In the genomic region with DNA sequence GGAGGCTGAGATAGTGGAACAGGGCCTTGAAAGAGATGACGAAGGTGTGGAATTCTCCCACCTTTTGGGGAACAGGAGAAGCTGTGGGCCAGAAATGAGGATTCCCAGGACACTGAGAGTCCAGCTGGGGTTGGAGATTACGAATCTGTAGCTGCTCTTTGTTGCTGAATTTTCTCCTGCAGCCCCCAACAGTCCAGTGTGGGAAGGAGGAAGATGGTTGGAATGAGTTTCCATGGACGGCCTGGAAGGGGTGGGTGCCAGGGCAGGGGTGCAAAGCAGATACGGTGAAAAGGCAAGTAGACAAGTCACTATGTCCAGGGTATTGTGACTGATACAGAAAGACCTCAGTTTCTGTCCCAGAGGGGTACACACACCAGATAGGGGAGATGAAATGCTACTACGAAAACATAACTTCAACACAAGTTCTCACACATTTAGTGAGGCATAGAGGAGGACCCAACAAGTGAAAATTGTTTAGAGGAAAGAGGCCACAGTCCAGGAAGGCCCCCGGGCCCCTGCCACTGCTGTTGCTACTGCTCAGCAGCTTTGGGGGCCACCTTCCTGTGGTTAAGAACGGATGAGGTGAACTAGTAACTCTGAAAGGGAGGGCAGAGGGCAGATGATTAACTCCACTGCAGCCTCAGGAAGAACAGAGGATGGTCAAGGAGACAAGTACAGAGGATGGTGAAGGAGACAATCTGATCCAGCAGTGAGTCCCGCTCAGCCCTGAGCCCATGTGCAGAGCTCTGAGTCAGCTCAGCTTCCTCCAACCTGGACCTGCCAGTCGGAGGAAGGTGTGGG, we compare ENCODE assay signal across 13 cellular contexts. TPM values are rescaled to one million over a fixed set of nuclear protein-coding genes. Genes with fewer than 3 reads are reported as not detected.
DNase-seq lines count a peak whose midpoint lies in the region; ATAC-seq and TF ChIP-seq lines count a peak whose summit lies in the region.
"Had no signal": no experiment of that assay in that cellular context is flagged by ENCODE, and none has a peak within 500 bp of the region (broad histone marks: within the 10 kb centered on the region; RNA-seq: fewer than 3 reads in every experiment).

No MANE protein-coding gene starts in this region.

- H3K4me3 Mint-ChIP-seq in osteocyte (ENCODE audit: unreplicated experiment) = no peak overlapping the region

- no peaks in the 10 kb centered on the region for H3K4me1 Mint-ChIP-seq in osteocyte (ENCODE audit: unreplicated experiment)

- H3K9me3 Mint-ChIP-seq in osteocyte (ENCODE audit: unreplicated experiment) = no peaks in the 10 kb centered on the region

- ATAC-seq in GM18909 (IDR thresholded peaks at IDR 0.05; ENCODE audit: poor library complexity, unreplicated experiment) (peak; percentile 89), GM21786 (IDR thresholded peaks at IDR 0.05; ENCODE audit: unreplicated experiment) (peak; percentile 88)

- DNase-seq in HT1080 (ENCODE audit: low read depth) (peak; percentile 27), osteocyte (ENCODE audit: extremely low spot score, unreplicated experiment) (peak; percentile 68), GOT3 (lab: John Stamatoyannopoulos, UW) (no peak), inferior parietal cortex (ENCODE audit: extremely low spot score) (no peak), glomerular visceral epithelial cell (ENCODE audit: extremely low spot score) (no peak)
- DNase-seq in stimulated activated CD4-positive, alpha-beta T cell treated with anti-CD3 and anti-CD28 coated beads, Interleukin-4, amount 100 ng/mL, for 1 hour = no peak
- DNase-seq: NCI-H1417 treated with DMSO at 0.1 percent for 48 hours; SJCRH30; stimulated activated CD4-positive, alpha-beta T cell treated with anti-CD3 and anti-CD28 coated beads, Interleukin-15, amount 100 ng/mL, for 24 hours; thyroid gland had no signal

- H3K27ac Mint-ChIP-seq in osteocyte (ENCODE audit: unreplicated experiment) = no peak overlapping the region

- no peaks in the 10 kb centered on the region for H3K36me3 Mint-ChIP-seq in osteocyte (ENCODE audit: unreplicated experiment)

- TF ChIP-seq CTCF in osteocyte (IDR thresholded peaks at IDR 0.05) = no peak

- no peaks in the 10 kb centered on the region for H3K27me3 Mint-ChIP-seq in osteocyte (ENCODE audit: unreplicated experiment)

RNA-seq across cellular contexts. Expression of a gene that starts 7.3 kb away (rescaled TPM):
- not detected in 2 replicates for total RNA-seq in HT1080 (2014; rRNA removed; shearing (Covaris generic))
- polyA plus RNA-seq in HT1080 (2015; cell fraction: cytosol; rRNA removed) = not detected in 2 replicates
- not detected in 2 replicates for polyA plus RNA-seq in HT1080 (2015; cell fraction: nucleus; rRNA removed)
- not detected in 2 replicates for total RNA-seq in osteocyte
- total RNA-seq: SJCRH30 had no signal

RNA-seq across cellular contexts. Expression of a gene that starts 29.6 kb away (rescaled TPM):
- not detected in 2 replicates for total RNA-seq in HT1080 (2014; rRNA removed; shearing (Covaris generic))
- not detected in 2 replicates for polyA plus RNA-seq in HT1080 (2015; cell fraction: cytosol; rRNA removed)
- not detected in 2 replicates for polyA plus RNA-seq in HT1080 (2015; cell fraction: nucleus; rRNA removed)
- not detected in 2 replicates for total RNA-seq in osteocyte
- total RNA-seq: activated CD8-positive, alpha-beta memory T cell treated with anti-CD3 and anti-CD28 coated beads for 36 hours; SJCRH30; thyroid gland had no signal

RNA-seq across cellular contexts. Expression of a gene that starts 59.4 kb away (rescaled TPM):
- not detected in 2 replicates for total RNA-seq in HT1080 (2014; rRNA removed; shearing (Covaris generic))
- 0.07 and 0.28 TPM in 2 replicates for polyA plus RNA-seq in HT1080 (2015; cell fraction: cytosol; rRNA removed)
- not detected in 2 replicates for polyA plus RNA-seq in HT1080 (2015; cell fraction: nucleus; rRNA removed)
- total RNA-seq in osteocyte = not detected in 2 replicates
- total RNA-seq: SJCRH30 had no signal

Comparison
In these comparisons a context has a peak if more than half of its experiments do, and no peak if none do; other contexts are left out.
1. DNase-seq: peak in HT1080 (single experiment) and osteocyte (single experiment); none in GOT3 (single experiment), stimulated activated CD4-positive, alpha-beta T cell treated with anti-CD3 and anti-CD28 coated beads, Interleukin-4, amount 100 ng/mL, for 1 hour (single experiment), inferior parietal cortex (single experiment) and glomerular visceral epithelial cell (single experiment).